In genomic region chr15:66292261-66293084, GRCh38 we compare ENCODE assay signal across 8 cellular contexts. TPM values are rescaled to one million over a fixed set of nuclear protein-coding genes. Genes with fewer than 3 reads are reported as not detected.
DNase-seq lines count a peak whose midpoint lies in the region; ATAC-seq and TF ChIP-seq lines count a peak whose summit lies in the region.

No MANE protein-coding gene starts in this region.

- H3K9me3 ChIP-seq in MG63, result no peaks in the 10 kb centered on the region
- no peaks in the 10 kb centered on the region for H3K9me3 ChIP-seq in naive thymus-derived CD4-positive, alpha-beta T cell (ENCODE audit: control insufficient read depth in 2 of 3, low read length in 3 of 3)

- H3K36me3 ChIP-seq in BJ (ENCODE audit: control insufficient read depth, insufficient read depth, low read length), result no peaks in the 10 kb centered on the region
- H3K36me3 ChIP-seq in MG63, result peaks cover 6% of the 10 kb centered on the region
- H3K36me3 ChIP-seq in naive thymus-derived CD4-positive, alpha-beta T cell (ENCODE audit: control insufficient read depth in 2 of 3, insufficient read depth in 3 of 3, low read length in 3 of 3), result no peaks in the 10 kb centered on the region

- H3K4me3 Mint-ChIP-seq in central memory CD8-positive, alpha-beta T cell, result peak overlapping the region; percentile 89
- peak overlapping the region; percentile 73 to 88 (median 85) for H3K4me3 Mint-ChIP-seq in naive thymus-derived CD4-positive, alpha-beta T cell

- H3K36me3 Mint-ChIP-seq in central memory CD8-positive, alpha-beta T cell (ENCODE audit: insufficient read depth), result peaks cover 13% of the 10 kb centered on the region
- peaks cover 0 to 4% (median 0%) of the 10 kb centered on the region in 5 donors for H3K36me3 Mint-ChIP-seq in naive thymus-derived CD4-positive, alpha-beta T cell

- H3K4me1 ChIP-seq in naive thymus-derived CD4-positive, alpha-beta T cell (ENCODE audit: control insufficient read depth in 2 of 2, insufficient read depth in 2 of 2, low read length in 2 of 2), result peaks cover 13 to 35% of the 10 kb centered on the region in 2 donors

- DNase-seq in BJ (ENCODE audit: low read depth), result no peak
- DNase-seq in MG63, result no peak
- DNase-seq in central memory CD8-positive, alpha-beta T cell (ENCODE audit: low spot score in 2 of 2), result no peak
- peak in 2 of 9 donors; percentile 5 to 8 for DNase-seq in naive thymus-derived CD4-positive, alpha-beta T cell
- DNase-seq in NCI-H1694 (lab: John Stamatoyannopoulos, UW), result no peak

- peak overlapping the region; percentile 51; the same call in 1 of the 2 replicates for H3K4me3 ChIP-seq in BJ (ENCODE audit: low read depth, low read length)
- H3K4me3 ChIP-seq in MG63, result peak overlapping the region; percentile 62
- no peak overlapping the region for H3K4me3 ChIP-seq in naive thymus-derived CD4-positive, alpha-beta T cell (ENCODE audit: low read length)

- ATAC-seq in central memory CD8-positive, alpha-beta T cell (replicated peaks; ENCODE audit: extremely low read depth, poor library complexity, severe bottlenecking), result no peak
- no peak for ATAC-seq in naive thymus-derived CD4-positive, alpha-beta T cell
- ATAC-seq in HG03139 (IDR thresholded peaks at IDR 0.05; ENCODE audit: unreplicated experiment), result no peak
- ATAC-seq in GM19324 (IDR thresholded peaks at IDR 0.05; ENCODE audit: low FRiP score, unreplicated experiment), result no peak
- ATAC-seq in HG03175 (IDR thresholded peaks at IDR 0.05; ENCODE audit: unreplicated experiment), result no peak

- CTCF ChIA-PET in BJ (lab: Yijun Ruan, JAX), result interaction anchor here (0.5 to 1.7 kb wide), 4 partner anchors 205 to 376 kb away, joined by 3 to 6 read pairs (median 4); partner anchors contain the start of gene SNAPC5
- CTCF ChIA-PET in naive thymus-derived CD4-positive, alpha-beta T cell (lab: Charles Lee), result interaction anchor here (0.6 to 1.1 kb wide), 3 partner anchors 19 to 693 kb away, joined by 3 to 4 read pairs (median 4); no protein-coding TSS in a partner anchor

- peak overlapping the region; percentile 98 for H3K27ac Mint-ChIP-seq in central memory CD8-positive, alpha-beta T cell (ENCODE audit: low read depth)
- peak overlapping the region; percentile 86 to 97 (median 95) for H3K27ac Mint-ChIP-seq in naive thymus-derived CD4-positive, alpha-beta T cell

- TF ChIP-seq CTCF in BJ (IDR thresholded peaks at IDR 0.05; ENCODE audit: insufficient read depth, low read depth, low read length), result no peak

- H3K27ac ChIP-seq in naive thymus-derived CD4-positive, alpha-beta T cell (ENCODE audit: low read depth, low read length), result peak overlapping the region; percentile 84

- H3K9me3 Mint-ChIP-seq in central memory CD8-positive, alpha-beta T cell, result no peaks in the 10 kb centered on the region
- H3K9me3 Mint-ChIP-seq in naive thymus-derived CD4-positive, alpha-beta T cell, result no peaks in the 10 kb centered on the region

- intact Hi-C loops in naive thymus-derived CD4-positive, alpha-beta T cell (cut with micrococcal nuclease), result loop anchor here (1.0 to 10.0 kb wide), 10 partner anchors 40 to 988 kb away; partner anchors contain the start of genes MAP2K1 (in 2 of the 2), TIPIN (in 2 of the 2), INTS14 (in 1 of the 2) and MEGF11 (in 1 of the 2)

- no peaks in the 10 kb centered on the region for H3K27me3 Mint-ChIP-seq in central memory CD8-positive, alpha-beta T cell
- H3K27me3 Mint-ChIP-seq in naive thymus-derived CD4-positive, alpha-beta T cell, result peaks cover 0 to 4% (median 0%) of the 10 kb centered on the region in 5 donors

- H3K27me3 ChIP-seq in BJ (ENCODE audit: control insufficient read depth, insufficient read depth, low read length), result no peaks in the 10 kb centered on the region
- no peaks in the 10 kb centered on the region for H3K27me3 ChIP-seq in MG63
- no peaks in the 10 kb centered on the region for H3K27me3 ChIP-seq in naive thymus-derived CD4-positive, alpha-beta T cell (ENCODE audit: control insufficient read depth in 2 of 2, insufficient read depth in 2 of 2, low read length in 2 of 2)

- peaks cover 36% of the 10 kb centered on the region for H3K4me1 Mint-ChIP-seq in central memory CD8-positive, alpha-beta T cell
- H3K4me1 Mint-ChIP-seq in naive thymus-derived CD4-positive, alpha-beta T cell, result peaks cover 21 to 60% (median 52%) of the 10 kb centered on the region in 7 donors

- POLR2A ChIA-PET in BJ (lab: Charles Lee), result no interaction called here
- POLR2A ChIA-PET in naive thymus-derived CD4-positive, alpha-beta T cell (lab: Charles Lee), result interaction anchor here (0.6 to 3.4 kb wide), 8 partner anchors 8 to 1508 kb away, joined by 3 to 13 read pairs (median 3); partner anchors contain the start of genes RAB11A and SNAPC5

RNA-seq across cellular contexts. Expression of gene DIS3L, which starts 0.9 kb away (rescaled TPM):
- polyA plus RNA-seq in BJ (2011; rRNA removed), result 9.2 and 15.6 TPM in 2 replicates
- 8.9 and 12.9 TPM in 2 replicates for polyA minus RNA-seq in BJ (2011; rRNA and poly(A)+ RNA removed)
- total RNA-seq in MG63 (2014; rRNA removed; shearing (Covaris generic); ENCODE audit: low replicate concordance), result 23.4 and 35.9 TPM in 2 replicates
- total RNA-seq in naive thymus-derived CD4-positive, alpha-beta T cell, result 10 to 100 TPM; 34.3 to 40.2 (median 38.1) TPM
- polyA plus RNA-seq in naive thymus-derived CD4-positive, alpha-beta T cell, result 10 to 100 TPM; 25.3 to 48.8 TPM

RNA-seq across cellular contexts. Expression of gene MEGF11, which starts 38.9 kb away (rescaled TPM):
- polyA plus RNA-seq in BJ (2011; rRNA removed), result 0.04 TPM in 1 of 2 replicates, not detected in the other
- not detected in 2 replicates for polyA minus RNA-seq in BJ (2011; rRNA and poly(A)+ RNA removed)
- total RNA-seq in MG63 (2014; rRNA removed; shearing (Covaris generic); ENCODE audit: low replicate concordance), result 0.10 TPM in 1 of 2 replicates, not detected in the other
- not detected for total RNA-seq in naive thymus-derived CD4-positive, alpha-beta T cell
- under 1 TPM in 1 of 2 donors, not detected in 1; 0.45 TPM for polyA plus RNA-seq in naive thymus-derived CD4-positive, alpha-beta T cell
